ENCODE assay signal across 6 cellular contexts in genomic region chr16:8204769-8205168, GRCh38.
"Had no signal": no experiment of that assay in that cellular context is flagged by ENCODE, and none has a peak within 500 bp of the region (broad histone marks: within the 10 kb centered on the region; RNA-seq: fewer than 3 reads in every experiment).

No MANE protein-coding gene starts in this region.

- H3K36me3 ChIP-seq: HAP-1 had no signal

- H3K4me3 ChIP-seq: GM23338, HAP-1 had no signal

- H3K9me3 ChIP-seq: HAP-1 had no signal

- FAIRE-seq: HTR-8/SVneo had no signal

- DNase-seq: H7, KBM-7 had no signal

- H3K27ac ChIP-seq: KMS-11 had no signal

- H3K9ac ChIP-seq: KMS-11 had no signal

- H2AFZ ChIP-seq: GM23338 had no signal

- H3K4me2 ChIP-seq: GM23338, KMS-11 had no signal

- ATAC-seq: GM23338 had no signal
